ENCODE assay signal across 34 cellular contexts in genomic region chr3:46721009-46721408, GRCh38. TPM values are rescaled to one million over a fixed set of nuclear protein-coding genes. Genes with fewer than 3 reads are reported as not detected.
"Had no signal": no experiment of that assay in that cellular context is flagged by ENCODE, and none has a peak within 500 bp of the region (broad histone marks: within the 10 kb centered on the region; RNA-seq: fewer than 3 reads in every experiment).

No MANE protein-coding gene starts in this region.

- H3K27me3 ChIP-seq: hepatocyte had no signal

- H3K9me3 ChIP-seq: esophagus squamous epithelium, gastroesophageal sphincter had no signal

- H3K27ac ChIP-seq: brain microvascular endothelial cell, coronary artery, dorsolateral prefrontal cortex, epithelial cell of prostate, esophagus squamous epithelium, gastroesophageal sphincter, heart right ventricle, hepatocyte had no signal

- FAIRE-seq: astrocyte, bronchial epithelial cell, endometrium, endothelial cell of umbilical vein had no signal

- H2AFZ ChIP-seq: hepatocyte had no signal

- H3K4me1 ChIP-seq: esophagus squamous epithelium, gastroesophageal sphincter, heart right ventricle had no signal

- H3K4me2 ChIP-seq: hepatocyte had no signal

- DNase-seq: activated CD4-positive, alpha-beta memory T cell treated with anti-CD3 and anti-CD28 coated beads for 36 hours; activated CD4-positive, alpha-beta T cell treated with anti-CD3 and anti-CD28 coated beads for 36 hours; activated CD4-positive, alpha-beta T cell treated with anti-CD3 and anti-CD28 coated beads, Interleukin-2, amount 10 ng/mL, durations not matched to agents 24 days and 14 days; activated CD4-positive, CD25-positive, alpha-beta regulatory T cell; activated CD4-positive, CD25-positive, alpha-beta regulatory T cell treated with anti-CD3 and anti-CD28 coated beads, Interleukin-2, amount 50 U/mL, for 72 hours; activated CD8-positive, alpha-beta memory T cell treated with anti-CD3 and anti-CD28 coated beads, Interleukin-2, amount 50 U/mL, for 48 hours; activated CD8-positive, alpha-beta T cell treated with anti-CD3 and anti-CD28 coated beads, Interleukin-2, amount 10 ng/mL, durations not matched to agents 7 days and 5 days; activated effector memory CD4-positive, alpha-beta T cell treated with Interleukin-2 at 50 U/mL for 16 hours; activated gamma-delta T cell treated with Interleukin-2 at 50 U/mL for 16 hours; activated naive CD4-positive, alpha-beta T cell treated with anti-CD3 and anti-CD28 coated beads, Interleukin-2, amount 50 U/mL, for 16 hours; activated naive CD4-positive, alpha-beta T cell treated with Interleukin-2 at 50 U/mL for 16 hours; activated T-cell treated with anti-CD3 and anti-CD28 coated beads for 4 hours; activated T-cell treated with anti-CD3 and anti-CD28 coated beads, Interleukin-2, amount 50 U/mL, for 4 hours; amniotic stem cell; anterior cingulate cortex; brain microvascular endothelial cell; dorsolateral prefrontal cortex; effector memory CD8-positive, alpha-beta T cell; esophagus squamous epithelium; foreskin melanocyte; heart right ventricle; T-helper 2 cell had no signal

- H3K4me3 ChIP-seq: coronary artery, dorsolateral prefrontal cortex, esophagus squamous epithelium, gastroesophageal sphincter, heart right ventricle, hepatocyte had no signal

- H3K79me2 ChIP-seq: hepatocyte had no signal

- ATAC-seq: activated CD4-positive, alpha-beta T cell treated with anti-CD3 and anti-CD28 coated beads for 36 hours; activated CD8-positive, alpha-beta T cell treated with anti-CD3 and anti-CD28 coated beads, Interleukin-2, amount 10 ng/mL, durations not matched to agents 7 days and 5 days; activated T-cell treated with anti-CD3 and anti-CD28 coated beads, Interleukin-2, amount 50 U/mL, for 4 hours; activated T-helper 17 cell treated with anti-CD3 and anti-CD28 coated beads, Interleukin-2, amount 50 U/mL, for 72 hours; effector memory CD8-positive, alpha-beta T cell; gastroesophageal sphincter; heart right ventricle had no signal

- H3K36me3 ChIP-seq: brain microvascular endothelial cell, esophagus squamous epithelium, gastroesophageal sphincter, heart right ventricle had no signal

RNA-seq across cellular contexts. Expression of gene PRSS50, which starts 3.3 kb away (rescaled TPM):
- total RNA-seq: activated CD4-positive, alpha-beta memory T cell treated with anti-CD3 and anti-CD28 coated beads for 36 hours; activated CD4-positive, alpha-beta T cell treated with anti-CD3 and anti-CD28 coated beads for 36 hours; activated CD4-positive, alpha-beta T cell treated with anti-CD3 and anti-CD28 coated beads, Interleukin-2, amount 10 ng/mL, durations not matched to agents 24 days and 14 days; activated CD8-positive, alpha-beta T cell treated with anti-CD3 and anti-CD28 coated beads, Interleukin-2, amount 10 ng/mL, durations not matched to agents 7 days and 5 days; activated T-cell treated with anti-CD3 and anti-CD28 coated beads, Interleukin-2, amount 50 U/mL, for 4 hours; astrocyte; bronchial epithelial cell; endothelial cell of umbilical vein; fibroblast of lung; fibroblast of villous mesenchyme; glomerular endothelial cell had no signal
- polyA plus RNA-seq: endothelial cell of umbilical vein, fibroblast of lung had no signal

RNA-seq across cellular contexts. Expression of gene TMIE, which starts 19.8 kb away (rescaled TPM):
- total RNA-seq: activated CD4-positive, alpha-beta T cell treated with anti-CD3 and anti-CD28 coated beads, Interleukin-2, amount 10 ng/mL, durations not matched to agents 24 days and 14 days; fibroblast of villous mesenchyme; glomerular endothelial cell had no signal
